ENCODE assay signal across 12 cellular contexts in genomic region chr7:129742267-129742666, GRCh38.
"Had no signal": no experiment of that assay in that cellular context is flagged by ENCODE, and none has a peak within 500 bp of the region (broad histone marks: within the 10 kb centered on the region; RNA-seq: fewer than 3 reads in every experiment).

No MANE protein-coding gene starts in this region.

- ATAC-seq: left lung had no signal

- H3K4me1 ChIP-seq: left lung had no signal

- H3K4me3 ChIP-seq: left lung had no signal

- H3K4me3 Mint-ChIP-seq: activated naive CD8-positive, alpha-beta T cell treated with anti-CD3 and anti-CD28 coated beads for 36 hours; activated T-cell treated with anti-CD3 and anti-CD28 coated beads, Interleukin-2, amount 50 U/mL, for 24 hours; endodermal cell; nephron had no signal

- H3K27me3 Mint-ChIP-seq: activated naive CD8-positive, alpha-beta T cell treated with anti-CD3 and anti-CD28 coated beads for 36 hours; activated T-cell treated with anti-CD3 and anti-CD28 coated beads, Interleukin-2, amount 50 U/mL, for 24 hours had no signal

- H3K9me3 ChIP-seq: left lung had no signal

- H3K27me3 ChIP-seq: left lung had no signal

- H3K9me3 Mint-ChIP-seq: activated naive CD8-positive, alpha-beta T cell treated with anti-CD3 and anti-CD28 coated beads for 36 hours; activated T-cell treated with anti-CD3 and anti-CD28 coated beads, Interleukin-2, amount 50 U/mL, for 24 hours; endodermal cell; nephron had no signal

- H3K27ac Mint-ChIP-seq: activated naive CD8-positive, alpha-beta T cell treated with anti-CD3 and anti-CD28 coated beads for 36 hours; activated T-cell treated with anti-CD3 and anti-CD28 coated beads, Interleukin-2, amount 50 U/mL, for 24 hours; endodermal cell; nephron had no signal

- H3K27ac ChIP-seq: left lung had no signal

- DNase-seq: activated CD4-positive, alpha-beta T cell treated with anti-CD3 and anti-CD28 coated beads, Interleukin-2, amount 50 U/mL, for 4 hours; activated CD4-positive, CD25-positive, alpha-beta regulatory T cell treated with anti-CD3 and anti-CD28 coated beads, Interleukin-2, amount 50 U/mL, for 72 hours; activated effector memory CD4-positive, alpha-beta T cell treated with anti-CD3 and anti-CD28 coated beads, Interleukin-2, amount 50 U/mL, for 16 hours; activated naive CD8-positive, alpha-beta T cell treated with anti-CD3 and anti-CD28 coated beads for 36 hours; activated T-cell treated with anti-CD3 and anti-CD28 coated beads, Interleukin-2, amount 50 U/mL, for 24 hours; endodermal cell; left lung; mesenchymal stem cell; stimulated activated CD4-positive, alpha-beta T cell treated with anti-CD3 and anti-CD28 coated beads, Interleukin-2, amount 100 ng/mL, for 48 hours; stimulated activated naive CD4-positive, alpha-beta T cell treated with Interleukin-2 at 50 U/mL for 16 hours; trophoblast cell had no signal
